Comparison of ENCODE assay signal across 8 cellular contexts in the genomic region with DNA sequence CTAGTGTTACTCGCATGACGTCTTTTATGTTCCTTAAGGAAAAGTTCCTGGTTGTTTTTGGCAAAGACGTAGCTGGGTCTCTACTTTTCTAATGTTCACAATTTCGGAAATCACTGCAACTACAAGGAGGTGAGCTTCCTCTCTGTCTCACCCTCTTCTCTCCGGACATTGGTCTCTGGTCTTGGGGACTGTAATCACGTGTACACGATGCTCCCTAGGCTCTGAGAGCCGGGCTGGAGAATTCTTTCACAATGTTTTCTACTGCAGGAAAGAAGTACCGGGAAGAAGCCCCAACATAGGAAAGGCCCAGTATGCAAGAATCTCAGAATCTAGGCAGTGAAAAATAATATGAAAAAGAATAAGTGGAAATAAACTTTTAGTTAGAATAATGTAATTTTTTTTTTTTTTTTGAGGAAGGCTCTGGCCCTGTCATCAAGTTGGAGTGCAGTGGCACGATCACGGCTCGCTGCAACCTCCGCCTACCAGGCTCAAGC. TPM values are rescaled to one million over a fixed set of nuclear protein-coding genes. Genes with fewer than 3 reads are reported as not detected.
DNase-seq lines count a peak whose midpoint lies in the region; ATAC-seq lines count a peak whose summit lies in the region.

No MANE protein-coding gene starts in this region.

- no peak for ATAC-seq in activated naive CD4-positive, alpha-beta T cell treated with anti-CD3 and anti-CD28 coated beads, Interleukin-2, amount 50 U/mL, for 72 hours
- no peak for ATAC-seq in memory B cell (ENCODE audit: low read depth)
- no peak for ATAC-seq in GM21529 (IDR thresholded peaks at IDR 0.05; ENCODE audit: unreplicated experiment)
- no peak for ATAC-seq in HG03095 (IDR thresholded peaks at IDR 0.05; ENCODE audit: unreplicated experiment)

- H3K4me1 Mint-ChIP-seq in memory B cell, result peaks cover 26% of the 10 kb centered on the region

- peak overlapping the region; percentile 98 to 100 for H3K27ac Mint-ChIP-seq in activated naive CD4-positive, alpha-beta T cell treated with anti-CD3 and anti-CD28 coated beads, Interleukin-2, amount 50 U/mL, for 72 hours
- H3K27ac Mint-ChIP-seq in memory B cell, result peak overlapping the region; percentile 97

- H3K27me3 Mint-ChIP-seq in memory B cell, result no peaks in the 10 kb centered on the region

- DNase-seq in DMS114 treated with DMSO at 0.1 percent for 48 hours (lab: John Stamatoyannopoulos, UW; ENCODE audit: unreplicated experiment), result peak; percentile 85
- peak; percentile 70 for DNase-seq in M059J (ENCODE audit: low read depth)
- no peak for DNase-seq in activated naive CD4-positive, alpha-beta T cell treated with anti-CD3 and anti-CD28 coated beads, Interleukin-2, amount 50 U/mL, for 72 hours (ENCODE audit: low spot score in 2 of 2)
- no peak for DNase-seq in memory B cell (ENCODE audit: low spot score in 2 of 2)
- DNase-seq in KBM-7, result no peak
- no peak for DNase-seq in activated CD8-positive, alpha-beta memory T cell treated with anti-CD3 and anti-CD28 coated beads for 24 hours

- no peaks in the 10 kb centered on the region for H3K9me3 Mint-ChIP-seq in activated naive CD4-positive, alpha-beta T cell treated with anti-CD3 and anti-CD28 coated beads, Interleukin-2, amount 50 U/mL, for 72 hours
- H3K9me3 Mint-ChIP-seq in memory B cell, result no peaks in the 10 kb centered on the region

- in situ Hi-C loops in KBM-7 (cut with MboI; ENCODE audit: low pct_unique_long_range_greater_than_20kb, low sequenced_read_pairs), result no loop called here

- H3K4me3 Mint-ChIP-seq in memory B cell, result peak overlapping the region; percentile 69

- peaks cover 7 to 15% of the 10 kb centered on the region in 2 donors for H3K36me3 Mint-ChIP-seq in activated naive CD4-positive, alpha-beta T cell treated with anti-CD3 and anti-CD28 coated beads, Interleukin-2, amount 50 U/mL, for 72 hours
- H3K36me3 Mint-ChIP-seq in memory B cell, result no peaks in the 10 kb centered on the region

RNA-seq across cellular contexts. Expression of gene HJV, which starts 13.5 kb away (rescaled TPM):
- total RNA-seq in M059J (2014; rRNA removed; shearing (Covaris generic)), result not detected in 2 replicates
- total RNA-seq in activated naive CD4-positive, alpha-beta T cell treated with anti-CD3 and anti-CD28 coated beads, Interleukin-2, amount 50 U/mL, for 72 hours, result not detected

RNA-seq across cellular contexts. Expression of gene TXNIP, which starts 38.6 kb away (rescaled TPM):
- total RNA-seq in M059J (2014; rRNA removed; shearing (Covaris generic)), result 651 and 749 TPM in 2 replicates
- total RNA-seq in activated naive CD4-positive, alpha-beta T cell treated with anti-CD3 and anti-CD28 coated beads, Interleukin-2, amount 50 U/mL, for 72 hours, result 100 to 1,000 TPM in 1 of 2 donors, 10 to 100 TPM in 1; 67.9 to 120 TPM

Comparison
In these comparisons a context has a peak if more than half of its experiments do, and no peak if none do; other contexts are left out.
1. DNase-seq: peak in DMS114 treated with DMSO at 0.1 percent for 48 hours (single experiment) and M059J (single experiment); none in activated naive CD4-positive, alpha-beta T cell treated with anti-CD3 and anti-CD28 coated beads, Interleukin-2, amount 50 U/mL, for 72 hours (0 of 2), memory B cell (0 of 2), KBM-7 (single experiment) and activated CD8-positive, alpha-beta memory T cell treated with anti-CD3 and anti-CD28 coated beads for 24 hours (single experiment).